Comparison of ENCODE assay signal across 8 cellular contexts in the genomic region with DNA sequence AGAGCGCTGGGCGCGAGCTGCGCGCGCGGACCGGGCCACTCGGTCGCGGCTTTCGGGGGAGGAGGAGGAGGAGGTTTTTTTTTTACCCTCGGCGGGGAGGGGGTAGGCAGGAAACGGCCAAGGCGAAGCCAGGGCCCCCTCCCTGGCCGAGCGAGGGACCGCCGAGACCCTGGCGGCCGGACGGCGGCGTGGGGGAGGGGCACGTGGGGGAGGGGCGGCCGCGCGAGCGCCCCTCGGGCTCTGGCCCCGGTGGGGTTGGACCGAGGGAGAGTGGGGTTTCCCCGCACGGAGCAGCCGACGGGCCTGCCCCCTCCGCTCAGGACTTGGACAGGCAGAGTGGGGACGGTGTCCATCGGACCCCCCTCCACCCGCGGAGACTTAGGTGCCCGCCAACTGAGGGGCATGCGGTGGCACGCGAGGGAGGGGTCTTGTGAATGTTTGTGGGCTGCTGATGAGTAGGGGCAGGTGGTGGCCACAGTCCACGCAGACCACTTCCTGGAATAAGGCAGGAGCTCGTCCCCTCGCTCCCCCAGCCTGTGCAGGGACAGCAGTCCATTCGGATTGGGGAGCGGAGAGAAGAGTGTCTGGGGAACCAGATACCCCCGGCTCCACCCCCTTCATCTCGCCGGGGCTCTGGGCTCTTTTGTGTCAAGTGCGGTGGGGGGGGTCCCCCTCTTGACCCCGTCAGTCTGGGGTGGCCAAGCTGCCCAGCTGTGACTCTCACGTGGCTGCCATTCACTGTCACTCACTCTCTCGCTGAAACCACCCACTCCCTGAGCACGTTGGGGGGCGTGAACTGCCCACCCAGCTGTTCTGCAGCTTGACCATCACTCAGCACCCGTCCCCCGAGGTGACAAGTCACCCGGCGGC. TPM values are rescaled to one million over a fixed set of nuclear protein-coding genes. Genes with fewer than 3 reads are reported as not detected.
DNase-seq lines count a peak whose midpoint lies in the region; ATAC-seq, FAIRE-seq and TF ChIP-seq lines count a peak whose summit lies in the region.

No MANE protein-coding gene starts in this region.

- peak overlapping the region; percentile 87 for H3K9ac ChIP-seq in astrocyte (ENCODE audit: low read length)

- peaks cover 40% of the 10 kb centered on the region for H3K79me2 ChIP-seq in astrocyte (ENCODE audit: insufficient read depth, low read length)

- ATAC-seq in SK-N-SH treated with all-trans-retinoic acid at 6 μM for 48 hours = peak; percentile 9; the same call in 1 of the 3 replicates
- no peak for ATAC-seq in GM18861 (IDR thresholded peaks at IDR 0.05; ENCODE audit: unreplicated experiment)

- no peak for TF ChIP-seq CTCF in astrocyte (IDR thresholded peaks at IDR 0.05; ENCODE audit: insufficient read depth, low read depth, low read length)

- no peak overlapping the region for H3K4me3 Mint-ChIP-seq in astrocyte (ENCODE audit: unreplicated experiment)

- H3K4me1 ChIP-seq in astrocyte (ENCODE audit: insufficient read depth, low read length) (peaks cover 35% of the 10 kb centered on the region), iPS DF 6.9 (ENCODE audit: control insufficient read depth, insufficient read depth, low read length) (peaks cover 4% of the 10 kb centered on the region)

- H3K27ac ChIP-seq in astrocyte (ENCODE audit: low read depth, low read length) (peak overlapping the region; percentile 84), iPS DF 6.9 (ENCODE audit: low read length) (no peak overlapping the region), skin epidermis (peak overlapping the region; percentile 23 to 98 (median 93))

- H3K36me3 Mint-ChIP-seq in astrocyte (ENCODE audit: low read depth, unreplicated experiment) = peaks cover 7% of the 10 kb centered on the region

- H3K4me1 Mint-ChIP-seq in astrocyte (ENCODE audit: low read depth, unreplicated experiment) = no peaks in the 10 kb centered on the region

- peak overlapping the region; percentile 36 for H2AFZ ChIP-seq in astrocyte (ENCODE audit: low read depth, low read length)

- no peaks in the 10 kb centered on the region for H3K27me3 Mint-ChIP-seq in astrocyte (ENCODE audit: low read depth, unreplicated experiment)

- WGBS in iPS DF 6.9 (ENCODE audit: insufficient coverage, insufficient read length) = no CpG with 5 or more reads among the region's 65 CpGs

- H4K20me1 ChIP-seq in astrocyte (ENCODE audit: insufficient read depth, low read length) = peaks cover 28% of the 10 kb centered on the region

- DNase-seq in GF-D8 (lab: John Stamatoyannopoulos, UW) (peak; percentile 23), HTR-8/SVneo (ENCODE audit: insufficient read length, low spot score) (peak; percentile 73), astrocyte (ENCODE audit: low read depth) (no peak), iPS DF 6.9 (ENCODE audit: low read depth, low spot score) (no peak), NCI-H1436 treated with DMSO at 0.1 percent for 48 hours (lab: John Stamatoyannopoulos, UW) (no peak)

- no peaks in the 10 kb centered on the region for H3K9me3 Mint-ChIP-seq in astrocyte (ENCODE audit: unreplicated experiment)

- H3K4me3 ChIP-seq in astrocyte (ENCODE audit: insufficient read depth, low read depth, low read length) = peak overlapping the region; percentile 71
- peak overlapping the region; percentile 56; the same call in 1 of the 2 replicates for H3K4me3 ChIP-seq in iPS DF 6.9 (ENCODE audit: low read length)
- peak overlapping the region; percentile 66 to 88 (median 81) for H3K4me3 ChIP-seq in skin epidermis

- peak overlapping the region; percentile 96 for H3K4me2 ChIP-seq in astrocyte (ENCODE audit: low read length)

- H3K9me3 ChIP-seq in astrocyte (ENCODE audit: insufficient read depth, low read depth, low read length) = no peaks in the 10 kb centered on the region
- H3K9me3 ChIP-seq in iPS DF 6.9 (ENCODE audit: control insufficient read depth, insufficient read depth, low read length) = no peaks in the 10 kb centered on the region

- no peak overlapping the region for H3K27ac Mint-ChIP-seq in astrocyte (ENCODE audit: unreplicated experiment)

- H3K27me3 ChIP-seq in astrocyte (ENCODE audit: insufficient read depth, low read length) = no peaks in the 10 kb centered on the region
- no peaks in the 10 kb centered on the region; the same call in 1 of the 2 replicates for H3K27me3 ChIP-seq in iPS DF 6.9 (ENCODE audit: control insufficient read depth, insufficient read depth, low read length)

- H3K36me3 ChIP-seq in astrocyte (ENCODE audit: insufficient read depth, low read length) (peaks cover 9% of the 10 kb centered on the region), iPS DF 6.9 (ENCODE audit: control insufficient read depth, insufficient read depth, low read length) (no peaks in the 10 kb centered on the region)

- FAIRE-seq in HTR-8/SVneo (lab: Jason Lieb, UNC) = peak; percentile 89
- no peak for FAIRE-seq in astrocyte (lab: Jason Lieb, UNC)

TF ChIP-seq in SK-N-SH treated with all-trans-retinoic acid at 6 μM for 48 hours, 23 proteins besides CTCF, POLR2A, EP300 and RAD21:
- TF ChIP-seq ZNF565 (CRISPR knock-in tag; conservative IDR thresholded peaks at IDR 0.05; ENCODE audit: low read depth) = no peak
- no peak for TF ChIP-seq ISL1 (CRISPR knock-in tag; IDR thresholded peaks at IDR 0.05)
- TF ChIP-seq, protein P1, sequence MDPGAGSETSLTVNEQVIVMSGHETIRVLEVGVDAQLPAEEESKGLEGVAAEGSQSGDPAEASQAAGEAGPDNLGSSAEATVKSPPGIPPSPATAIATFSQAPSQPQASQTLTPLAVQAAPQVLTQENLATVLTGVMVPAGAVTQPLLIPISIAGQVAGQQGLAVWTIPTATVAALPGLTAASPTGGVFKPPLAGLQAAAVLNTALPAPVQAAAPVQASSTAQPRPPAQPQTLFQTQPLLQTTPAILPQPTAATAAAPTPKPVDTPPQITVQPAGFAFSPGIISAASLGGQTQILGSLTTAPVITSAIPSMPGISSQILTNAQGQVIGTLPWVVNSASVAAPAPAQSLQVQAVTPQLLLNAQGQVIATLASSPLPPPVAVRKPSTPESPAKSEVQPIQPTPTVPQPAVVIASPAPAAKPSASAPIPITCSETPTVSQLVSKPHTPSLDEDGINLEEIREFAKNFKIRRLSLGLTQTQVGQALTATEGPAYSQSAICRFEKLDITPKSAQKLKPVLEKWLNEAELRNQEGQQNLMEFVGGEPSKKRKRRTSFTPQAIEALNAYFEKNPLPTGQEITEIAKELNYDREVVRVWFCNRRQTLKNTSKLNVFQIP (CRISPR knock-in tag; IDR thresholded peaks at IDR 0.05; ENCODE audit: borderline replicate concordance, low read depth) = no peak
- TF ChIP-seq, protein P2, sequence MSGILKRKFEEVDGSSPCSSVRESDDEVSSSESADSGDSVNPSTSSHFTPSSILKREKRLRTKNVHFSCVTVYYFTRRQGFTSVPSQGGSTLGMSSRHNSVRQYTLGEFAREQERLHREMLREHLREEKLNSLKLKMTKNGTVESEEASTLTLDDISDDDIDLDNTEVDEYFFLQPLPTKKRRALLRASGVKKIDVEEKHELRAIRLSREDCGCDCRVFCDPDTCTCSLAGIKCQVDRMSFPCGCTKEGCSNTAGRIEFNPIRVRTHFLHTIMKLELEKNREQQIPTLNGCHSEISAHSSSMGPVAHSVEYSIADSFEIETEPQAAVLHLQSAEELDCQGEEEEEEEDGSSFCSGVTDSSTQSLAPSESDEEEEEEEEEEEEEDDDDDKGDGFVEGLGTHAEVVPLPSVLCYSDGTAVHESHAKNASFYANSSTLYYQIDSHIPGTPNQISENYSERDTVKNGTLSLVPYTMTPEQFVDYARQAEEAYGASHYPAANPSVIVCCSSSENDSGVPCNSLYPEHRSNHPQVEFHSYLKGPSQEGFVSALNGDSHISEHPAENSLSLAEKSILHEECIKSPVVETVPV (CRISPR knock-in tag; IDR thresholded peaks at IDR 0.05) = no peak
- TF ChIP-seq, protein P3, sequence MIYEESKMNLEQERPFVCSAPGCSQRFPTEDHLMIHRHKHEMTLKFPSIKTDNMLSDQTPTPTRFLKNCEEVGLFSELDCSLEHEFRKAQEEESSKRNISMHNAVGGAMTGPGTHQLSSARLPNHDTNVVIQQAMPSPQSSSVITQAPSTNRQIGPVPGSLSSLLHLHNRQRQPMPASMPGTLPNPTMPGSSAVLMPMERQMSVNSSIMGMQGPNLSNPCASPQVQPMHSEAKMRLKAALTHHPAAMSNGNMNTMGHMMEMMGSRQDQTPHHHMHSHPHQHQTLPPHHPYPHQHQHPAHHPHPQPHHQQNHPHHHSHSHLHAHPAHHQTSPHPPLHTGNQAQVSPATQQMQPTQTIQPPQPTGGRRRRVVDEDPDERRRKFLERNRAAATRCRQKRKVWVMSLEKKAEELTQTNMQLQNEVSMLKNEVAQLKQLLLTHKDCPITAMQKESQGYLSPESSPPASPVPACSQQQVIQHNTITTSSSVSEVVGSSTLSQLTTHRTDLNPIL (CRISPR knock-in tag; IDR thresholded peaks at IDR 0.05; ENCODE audit: low read depth) = no peak
- TF ChIP-seq, protein P4, sequence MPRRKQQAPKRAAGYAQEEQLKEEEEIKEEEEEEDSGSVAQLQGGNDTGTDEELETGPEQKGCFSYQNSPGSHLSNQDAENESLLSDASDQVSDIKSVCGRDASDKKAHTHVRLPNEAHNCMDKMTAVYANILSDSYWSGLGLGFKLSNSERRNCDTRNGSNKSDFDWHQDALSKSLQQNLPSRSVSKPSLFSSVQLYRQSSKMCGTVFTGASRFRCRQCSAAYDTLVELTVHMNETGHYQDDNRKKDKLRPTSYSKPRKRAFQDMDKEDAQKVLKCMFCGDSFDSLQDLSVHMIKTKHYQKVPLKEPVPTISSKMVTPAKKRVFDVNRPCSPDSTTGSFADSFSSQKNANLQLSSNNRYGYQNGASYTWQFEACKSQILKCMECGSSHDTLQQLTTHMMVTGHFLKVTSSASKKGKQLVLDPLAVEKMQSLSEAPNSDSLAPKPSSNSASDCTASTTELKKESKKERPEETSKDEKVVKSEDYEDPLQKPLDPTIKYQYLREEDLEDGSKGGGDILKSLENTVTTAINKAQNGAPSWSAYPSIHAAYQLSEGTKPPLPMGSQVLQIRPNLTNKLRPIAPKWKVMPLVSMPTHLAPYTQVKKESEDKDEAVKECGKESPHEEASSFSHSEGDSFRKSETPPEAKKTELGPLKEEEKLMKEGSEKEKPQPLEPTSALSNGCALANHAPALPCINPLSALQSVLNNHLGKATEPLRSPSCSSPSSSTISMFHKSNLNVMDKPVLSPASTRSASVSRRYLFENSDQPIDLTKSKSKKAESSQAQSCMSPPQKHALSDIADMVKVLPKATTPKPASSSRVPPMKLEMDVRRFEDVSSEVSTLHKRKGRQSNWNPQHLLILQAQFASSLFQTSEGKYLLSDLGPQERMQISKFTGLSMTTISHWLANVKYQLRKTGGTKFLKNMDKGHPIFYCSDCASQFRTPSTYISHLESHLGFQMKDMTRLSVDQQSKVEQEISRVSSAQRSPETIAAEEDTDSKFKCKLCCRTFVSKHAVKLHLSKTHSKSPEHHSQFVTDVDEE (CRISPR knock-in tag; IDR thresholded peaks at IDR 0.05) = no peak
TF ChIP-seq in SK-N-SH treated with all-trans-retinoic acid at 6 μM for 48 hours: peak in this region for 0.

RNA-seq across cellular contexts. Expression of a gene that starts 3.0 kb away (rescaled TPM):
- 109 and 111 TPM in 2 replicates for total RNA-seq in astrocyte

RNA-seq across cellular contexts. Expression of a gene that starts 27.8 kb away (rescaled TPM):
- 19.5 and 21.1 TPM in 2 replicates for total RNA-seq in astrocyte

RNA-seq across cellular contexts. Expression of a gene that starts 28.2 kb away (rescaled TPM):
- total RNA-seq in astrocyte = 56.2 and 60.2 TPM in 2 replicates

RNA-seq across cellular contexts. Expression of a gene that starts 30.5 kb away (rescaled TPM):
- 0.54 and 1.1 TPM in 2 replicates for total RNA-seq in astrocyte

RNA-seq across cellular contexts. Expression of a gene that starts 30.7 kb away (rescaled TPM):
- total RNA-seq in astrocyte = 25.3 and 33.7 TPM in 2 replicates

Comparison
In these comparisons a context has a peak if more than half of its experiments do, and no peak if none do; other contexts are left out.
1. DNase-seq: peak in GF-D8 (single experiment) and HTR-8/SVneo (single experiment); none in astrocyte (single experiment), iPS DF 6.9 (single experiment) and NCI-H1436 treated with DMSO at 0.1 percent for 48 hours (single experiment).
2. Peak in every context shown above with its lines, with median percentiles within 50 percentile points of each other: H3K4me3 ChIP-seq.